ENCODE assay signal across 18 cellular contexts in genomic region chr5:157113007-157113406, GRCh38. TPM values are rescaled to one million over a fixed set of nuclear protein-coding genes. Genes with fewer than 3 reads are reported as not detected.
DNase-seq lines count a peak whose midpoint lies in the region; ATAC-seq lines count a peak whose summit lies in the region.
"Had no signal": no experiment of that assay in that cellular context is flagged by ENCODE, and none has a peak within 500 bp of the region (broad histone marks: within the 10 kb centered on the region; RNA-seq: fewer than 3 reads in every experiment).

No MANE protein-coding gene starts in this region.

- no peaks in the 10 kb centered on the region for H3K9me3 Mint-ChIP-seq in activated naive CD4-positive, alpha-beta T cell treated with anti-CD3 and anti-CD28 coated beads, Interleukin-2, amount 10 ng/mL, durations not matched to agents 7 days and 5 days
- no peaks in the 10 kb centered on the region for H3K9me3 Mint-ChIP-seq in activated naive CD4-positive, alpha-beta T cell treated with anti-CD3 and anti-CD28 coated beads for 36 hours
- H3K9me3 Mint-ChIP-seq in dendritic cell treated with granulocyte-macrophage colony-stimulating factor and Interleukin-4, amounts not matched to agents 40 ng/mL and 50 ng/mL, for 4 days = no peaks in the 10 kb centered on the region
- H3K9me3 Mint-ChIP-seq: central memory CD8-positive, alpha-beta T cell had no signal

- CTCF ChIA-PET in activated naive CD4-positive, alpha-beta T cell treated with anti-CD3 and anti-CD28 coated beads, Interleukin-2, amount 10 ng/mL, durations not matched to agents 7 days and 5 days (lab: Charles Lee) = interaction anchor here (1.6 kb wide), 1 partner anchor 19 kb away, joined by 7 read pairs; no protein-coding TSS in a partner anchor
- CTCF ChIA-PET in activated naive CD4-positive, alpha-beta T cell treated with anti-CD3 and anti-CD28 coated beads for 36 hours (lab: Charles Lee) = no interaction called here

- intact Hi-C loops in activated naive CD4-positive, alpha-beta T cell treated with anti-CD3 and anti-CD28 coated beads for 36 hours (cut with micrococcal nuclease) = no loop called here
- intact Hi-C loops in dendritic cell treated with granulocyte-macrophage colony-stimulating factor and Interleukin-4, amounts not matched to agents 40 ng/mL and 50 ng/mL, for 4 days (cut with micrococcal nuclease) = no loop called here

- peaks cover 9% of the 10 kb centered on the region for H3K36me3 Mint-ChIP-seq in activated naive CD4-positive, alpha-beta T cell treated with anti-CD3 and anti-CD28 coated beads, Interleukin-2, amount 10 ng/mL, durations not matched to agents 7 days and 5 days
- H3K36me3 Mint-ChIP-seq in activated naive CD4-positive, alpha-beta T cell treated with anti-CD3 and anti-CD28 coated beads for 36 hours (ENCODE audit: low read depth) = no peaks in the 10 kb centered on the region
- H3K36me3 Mint-ChIP-seq in dendritic cell treated with granulocyte-macrophage colony-stimulating factor and Interleukin-4, amounts not matched to agents 40 ng/mL and 50 ng/mL, for 4 days (ENCODE audit: low read depth) = peaks cover 12% of the 10 kb centered on the region

- no peak for ATAC-seq in GM18519 (IDR thresholded peaks at IDR 0.05; ENCODE audit: low FRiP score, unreplicated experiment)

- no peak overlapping the region for H3K4me3 Mint-ChIP-seq in activated naive CD4-positive, alpha-beta T cell treated with anti-CD3 and anti-CD28 coated beads, Interleukin-2, amount 10 ng/mL, durations not matched to agents 7 days and 5 days
- no peak overlapping the region for H3K4me3 Mint-ChIP-seq in activated naive CD4-positive, alpha-beta T cell treated with anti-CD3 and anti-CD28 coated beads for 36 hours
- H3K4me3 Mint-ChIP-seq in dendritic cell treated with granulocyte-macrophage colony-stimulating factor and Interleukin-4, amounts not matched to agents 40 ng/mL and 50 ng/mL, for 4 days = peak overlapping the region; percentile 20
- H3K4me3 Mint-ChIP-seq: central memory CD8-positive, alpha-beta T cell had no signal

- H3K4me1 Mint-ChIP-seq in activated naive CD4-positive, alpha-beta T cell treated with anti-CD3 and anti-CD28 coated beads, Interleukin-2, amount 10 ng/mL, durations not matched to agents 7 days and 5 days = peaks cover 70% of the 10 kb centered on the region
- peaks cover 41% of the 10 kb centered on the region for H3K4me1 Mint-ChIP-seq in activated naive CD4-positive, alpha-beta T cell treated with anti-CD3 and anti-CD28 coated beads for 36 hours (ENCODE audit: low read depth)
- H3K4me1 Mint-ChIP-seq in dendritic cell treated with granulocyte-macrophage colony-stimulating factor and Interleukin-4, amounts not matched to agents 40 ng/mL and 50 ng/mL, for 4 days (ENCODE audit: low read depth) = peaks cover 22% of the 10 kb centered on the region

- peak; percentile 35 for DNase-seq in activated naive CD4-positive, alpha-beta T cell treated with anti-CD3 and anti-CD28 coated beads, Interleukin-2, amount 10 ng/mL, durations not matched to agents 7 days and 5 days
- DNase-seq in activated naive CD4-positive, alpha-beta T cell treated with anti-CD3 and anti-CD28 coated beads for 36 hours = no peak
- DNase-seq in SIG-M5 treated with dmso at 0.1 percent for 504 hours (lab: John Stamatoyannopoulos, UW; ENCODE audit: unreplicated experiment) (peak; percentile 72), stromal cell of bone marrow (ENCODE audit: low read depth) (peak; percentile 28), amygdala (lab: John Stamatoyannopoulos, UW) (no peak)
- no peak for DNase-seq in stimulated activated CD4-positive, alpha-beta T cell treated with anti-CD3 and anti-CD28 coated beads, Interleukin-2, amount 100 ng/mL, for 48 hours
- DNase-seq: activated CD4-positive, alpha-beta T cell treated with anti-CD3 and anti-CD28 coated beads, Interleukin-2, amount 50 U/mL, for 4 hours; effector CD8-positive, alpha-beta T cell; EL; Kasumi-1; NCI-H510A treated with DMSO at 0.1 percent for 48 hours had no signal

- H3K27me3 Mint-ChIP-seq in activated naive CD4-positive, alpha-beta T cell treated with anti-CD3 and anti-CD28 coated beads, Interleukin-2, amount 10 ng/mL, durations not matched to agents 7 days and 5 days = no peaks in the 10 kb centered on the region
- no peaks in the 10 kb centered on the region for H3K27me3 Mint-ChIP-seq in activated naive CD4-positive, alpha-beta T cell treated with anti-CD3 and anti-CD28 coated beads for 36 hours (ENCODE audit: low read depth)
- no peaks in the 10 kb centered on the region for H3K27me3 Mint-ChIP-seq in dendritic cell treated with granulocyte-macrophage colony-stimulating factor and Interleukin-4, amounts not matched to agents 40 ng/mL and 50 ng/mL, for 4 days
- H3K27me3 Mint-ChIP-seq: central memory CD8-positive, alpha-beta T cell had no signal

- peak overlapping the region; percentile 65 for H3K27ac Mint-ChIP-seq in activated naive CD4-positive, alpha-beta T cell treated with anti-CD3 and anti-CD28 coated beads, Interleukin-2, amount 10 ng/mL, durations not matched to agents 7 days and 5 days
- no peak overlapping the region for H3K27ac Mint-ChIP-seq in activated naive CD4-positive, alpha-beta T cell treated with anti-CD3 and anti-CD28 coated beads for 36 hours
- peak overlapping the region; percentile 83 for H3K27ac Mint-ChIP-seq in dendritic cell treated with granulocyte-macrophage colony-stimulating factor and Interleukin-4, amounts not matched to agents 40 ng/mL and 50 ng/mL, for 4 days

RNA-seq across cellular contexts. Expression of gene HAVCR2, which starts 4.2 kb away (rescaled TPM):
- 10 to 100 TPM; 10.2 to 10.4 TPM for total RNA-seq in activated naive CD4-positive, alpha-beta T cell treated with anti-CD3 and anti-CD28 coated beads for 36 hours
- total RNA-seq: SK-MEL-5 had no signal

RNA-seq across cellular contexts. Expression of gene MED7, which starts 29.7 kb away (rescaled TPM):
- 10 to 100 TPM; 21.0 to 21.2 TPM for total RNA-seq in activated naive CD4-positive, alpha-beta T cell treated with anti-CD3 and anti-CD28 coated beads for 36 hours

RNA-seq across cellular contexts. Expression of gene GARIN3, which starts 53.1 kb away (rescaled TPM):
- total RNA-seq in activated naive CD4-positive, alpha-beta T cell treated with anti-CD3 and anti-CD28 coated beads for 36 hours = 1 to 10 TPM; 3.6 to 3.8 TPM
- total RNA-seq: mononuclear cell, renal cortical epithelial cell, SK-MEL-5, subcutaneous adipose tissue had no signal

RNA-seq across cellular contexts. Expression of gene HAVCR1, which starts 54.1 kb away (rescaled TPM):
- under 1 TPM; 0.17 to 0.42 TPM for total RNA-seq in activated naive CD4-positive, alpha-beta T cell treated with anti-CD3 and anti-CD28 coated beads for 36 hours
- total RNA-seq: SK-MEL-5 had no signal

Comparison
In these comparisons a context has a peak if more than half of its experiments do, and no peak if none do; other contexts are left out.
1. DNase-seq: peak in activated naive CD4-positive, alpha-beta T cell treated with anti-CD3 and anti-CD28 coated beads, Interleukin-2, amount 10 ng/mL, durations not matched to agents 7 days and 5 days (single experiment), SIG-M5 treated with dmso at 0.1 percent for 504 hours (single experiment) and stromal cell of bone marrow (single experiment); none in activated naive CD4-positive, alpha-beta T cell treated with anti-CD3 and anti-CD28 coated beads for 36 hours (single experiment), amygdala (0 of 56) and stimulated activated CD4-positive, alpha-beta T cell treated with anti-CD3 and anti-CD28 coated beads, Interleukin-2, amount 100 ng/mL, for 48 hours (0 of 2).